In the genomic region with DNA sequence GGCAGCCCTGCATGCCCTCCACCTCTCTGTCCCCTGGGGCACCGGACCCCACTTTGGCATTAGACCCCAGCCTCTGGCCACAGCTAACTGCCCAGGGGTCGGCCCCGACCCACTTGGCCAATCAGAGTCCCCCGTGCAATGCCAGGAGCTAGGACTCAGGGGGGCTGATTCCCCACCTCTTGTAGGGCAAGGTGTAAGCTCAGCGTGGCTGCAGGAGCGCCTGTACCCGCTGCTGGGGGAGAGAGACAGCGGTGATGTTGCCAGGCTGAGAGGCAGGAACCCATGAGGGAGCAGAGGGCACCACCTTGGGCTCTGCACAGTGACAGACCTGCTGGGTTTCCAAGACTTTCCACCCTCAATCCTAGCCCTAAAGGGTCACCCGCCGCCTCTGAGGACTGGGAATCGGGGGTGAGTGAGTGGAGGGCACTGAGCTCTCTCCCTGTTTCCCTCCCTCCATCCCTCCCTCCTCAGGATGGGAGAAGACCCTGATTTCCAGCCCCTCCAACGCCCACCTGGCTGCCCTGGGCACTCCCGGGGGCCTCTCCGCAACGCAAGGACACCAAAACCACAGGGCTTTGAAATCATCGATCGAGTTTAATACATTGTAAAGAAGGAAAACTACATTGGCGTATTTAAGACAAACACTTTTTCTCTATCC, we compare ENCODE assay signal across 28 cellular contexts.
"Had no signal": no experiment of that assay in that cellular context is flagged by ENCODE, and none has a peak within 500 bp of the region (broad histone marks: within the 10 kb centered on the region; RNA-seq: fewer than 3 reads in every experiment).

No MANE protein-coding gene starts in this region.

- H3K4me3 ChIP-seq: esophagus squamous epithelium, hepatocyte, lower lobe of right lung, right atrium auricular region, uterus had no signal

- H3K4me2 ChIP-seq: hepatocyte had no signal

- H3K4me1 Mint-ChIP-seq: activated CD4-positive, alpha-beta T cell treated with anti-CD3 and anti-CD28 coated beads for 36 hours; activated naive CD4-positive, alpha-beta T cell treated with anti-CD3 and anti-CD28 coated beads, Interleukin-2, amount 10 ng/mL, durations not matched to agents 7 days and 5 days; activated naive CD8-positive, alpha-beta T cell treated with anti-CD3 and anti-CD28 coated beads, Interleukin-2, amount 50 U/mL, for 24 hours; stimulated activated memory B cell treated with anti-CD40 and anti-IgM and Interleukin-4, amounts not matched to agents 10 μg/mL and 1 μg/mL and 100 μg/mL, for 72 hours; stimulated activated naive CD8-positive, alpha-beta T cell treated with anti-CD3 and anti-CD28 coated beads, Interleukin-15, amount 100 ng/mL, for 72 hours had no signal

- H3K79me2 ChIP-seq: hepatocyte, parathyroid adenoma had no signal

- H3K9me3 ChIP-seq: lower lobe of right lung, uterus had no signal

- H2AFZ ChIP-seq: hepatocyte, parathyroid adenoma had no signal

- H3K4me3 Mint-ChIP-seq: activated CD4-positive, alpha-beta T cell treated with anti-CD3 and anti-CD28 coated beads for 36 hours; activated naive CD4-positive, alpha-beta T cell treated with anti-CD3 and anti-CD28 coated beads, Interleukin-2, amount 10 ng/mL, durations not matched to agents 7 days and 5 days; activated naive CD8-positive, alpha-beta T cell treated with anti-CD3 and anti-CD28 coated beads, Interleukin-2, amount 50 U/mL, for 24 hours; natural killer cell treated with Interleukin-12 subunit alpha and Interleukin-12 subunit beta and Interleukin-15 and Interleukin-18, amount 100 ng/mL, for 72 hours; stimulated activated memory B cell treated with anti-CD40 and anti-IgM and Interleukin-4, amounts not matched to agents 10 μg/mL and 1 μg/mL and 100 μg/mL, for 72 hours; stimulated activated naive CD8-positive, alpha-beta T cell treated with anti-CD3 and anti-CD28 coated beads, Interleukin-15, amount 100 ng/mL, for 72 hours; type B pancreatic cell had no signal

- H3K9ac ChIP-seq: parathyroid adenoma had no signal

- H3K27ac ChIP-seq: epithelial cell of prostate, esophagus squamous epithelium, hepatocyte, lower lobe of right lung, parathyroid adenoma, right atrium auricular region, uterus had no signal

- H3K27me3 ChIP-seq: esophagus squamous epithelium, hepatocyte, right atrium auricular region, uterus had no signal

- H3K36me3 Mint-ChIP-seq: activated naive CD4-positive, alpha-beta T cell treated with anti-CD3 and anti-CD28 coated beads, Interleukin-2, amount 10 ng/mL, durations not matched to agents 7 days and 5 days; natural killer cell treated with Interleukin-12 subunit alpha and Interleukin-12 subunit beta and Interleukin-15 and Interleukin-18, amount 100 ng/mL, for 72 hours had no signal

- H3K36me3 ChIP-seq: esophagus squamous epithelium, lower lobe of right lung, right atrium auricular region, uterus had no signal

- ATAC-seq: activated CD4-positive, alpha-beta T cell treated with anti-CD3 and anti-CD28 coated beads for 36 hours; activated naive CD8-positive, alpha-beta T cell treated with anti-CD3 and anti-CD28 coated beads, Interleukin-2, amount 50 U/mL, for 24 hours; lower lobe of right lung; natural killer cell treated with Interleukin-12 subunit alpha and Interleukin-12 subunit beta and Interleukin-15 and Interleukin-18, amount 100 ng/mL, for 72 hours; SK-N-SH treated with all-trans-retinoic acid at 6 μM for 48 hours; stimulated activated memory B cell treated with anti-CD40 and anti-IgM and Interleukin-4, amounts not matched to agents 10 μg/mL and 1 μg/mL and 100 μg/mL, for 72 hours; stimulated activated naive CD8-positive, alpha-beta T cell treated with anti-CD3 and anti-CD28 coated beads, Interleukin-15, amount 100 ng/mL, for 72 hours had no signal

- DNase-seq: activated CD4-positive, alpha-beta T cell treated with anti-CD3 and anti-CD28 coated beads for 36 hours; activated CD4-positive, CD25-positive, alpha-beta regulatory T cell; activated gamma-delta T cell; activated naive CD4-positive, alpha-beta T cell treated with anti-CD3 and anti-CD28 coated beads, Interleukin-2, amount 10 ng/mL, durations not matched to agents 7 days and 5 days; activated naive CD8-positive, alpha-beta T cell treated with anti-CD3 and anti-CD28 coated beads, Interleukin-2, amount 50 U/mL, for 24 hours; activated T-cell treated with anti-CD3 and anti-CD28 coated beads for 4 hours; amygdala; central memory CD4-positive, alpha-beta T cell; dermis blood vessel endothelial cell; effector CD4-positive, alpha-beta T cell; esophagus squamous epithelium; foreskin melanocyte; lower lobe of right lung; mesenchymal stem cell; stimulated activated CD4-positive, alpha-beta T cell treated with anti-CD3 and anti-CD28 coated beads, Interleukin-4, amount 100 ng/mL, for 4 hours; stimulated activated CD8-positive, alpha-beta memory T cell treated with anti-CD3 and anti-CD28 coated beads, Interleukin-4, amount 100 ng/mL, for 48 hours; stimulated activated naive CD8-positive, alpha-beta T cell treated with anti-CD3 and anti-CD28 coated beads, Interleukin-15, amount 100 ng/mL, for 72 hours; substantia nigra; T-helper 2 cell; uterus had no signal

- H3K27ac Mint-ChIP-seq: activated CD4-positive, alpha-beta T cell treated with anti-CD3 and anti-CD28 coated beads for 36 hours; activated naive CD4-positive, alpha-beta T cell treated with anti-CD3 and anti-CD28 coated beads, Interleukin-2, amount 10 ng/mL, durations not matched to agents 7 days and 5 days; activated naive CD8-positive, alpha-beta T cell treated with anti-CD3 and anti-CD28 coated beads, Interleukin-2, amount 50 U/mL, for 24 hours; natural killer cell treated with Interleukin-12 subunit alpha and Interleukin-12 subunit beta and Interleukin-15 and Interleukin-18, amount 100 ng/mL, for 72 hours; stimulated activated memory B cell treated with anti-CD40 and anti-IgM and Interleukin-4, amounts not matched to agents 10 μg/mL and 1 μg/mL and 100 μg/mL, for 72 hours; stimulated activated naive CD8-positive, alpha-beta T cell treated with anti-CD3 and anti-CD28 coated beads, Interleukin-15, amount 100 ng/mL, for 72 hours; type B pancreatic cell had no signal

- H3K9me3 Mint-ChIP-seq: activated naive CD4-positive, alpha-beta T cell treated with anti-CD3 and anti-CD28 coated beads, Interleukin-2, amount 10 ng/mL, durations not matched to agents 7 days and 5 days; activated naive CD8-positive, alpha-beta T cell treated with anti-CD3 and anti-CD28 coated beads, Interleukin-2, amount 50 U/mL, for 24 hours; natural killer cell treated with Interleukin-12 subunit alpha and Interleukin-12 subunit beta and Interleukin-15 and Interleukin-18, amount 100 ng/mL, for 72 hours had no signal

- H3K27me3 Mint-ChIP-seq: activated CD4-positive, alpha-beta T cell treated with anti-CD3 and anti-CD28 coated beads for 36 hours; stimulated activated naive CD8-positive, alpha-beta T cell treated with anti-CD3 and anti-CD28 coated beads, Interleukin-15, amount 100 ng/mL, for 72 hours; type B pancreatic cell had no signal

- H3K4me1 ChIP-seq: esophagus squamous epithelium, lower lobe of right lung, parathyroid adenoma, right atrium auricular region, uterus had no signal
